Comparison of ENCODE assay signal across 21 cellular contexts in genomic region chr3:66073464-66074141, GRCh38. TPM values are rescaled to one million over a fixed set of nuclear protein-coding genes. Genes with fewer than 3 reads are reported as not detected.
"Had no signal": no experiment of that assay in that cellular context is flagged by ENCODE, and none has a peak within 500 bp of the region (broad histone marks: within the 10 kb centered on the region; RNA-seq: fewer than 3 reads in every experiment).

No MANE protein-coding gene starts in this region.

- H3K27ac Mint-ChIP-seq: activated naive CD4-positive, alpha-beta T cell treated with anti-CD3 and anti-CD28 coated beads, Interleukin-2, amount 50 U/mL, for 24 hours; stimulated activated memory B cell treated with anti-CD40 and anti-IgM and Interleukin-4, amounts not matched to agents 10 μg/mL and 1 μg/mL and 100 μg/mL, for 72 hours; T-helper 17 cell had no signal

- H3K4me3 ChIP-seq: adrenal gland, esophagus muscularis mucosa, left lung, prostate gland, sigmoid colon, thoracic aorta, upper lobe of right lung had no signal

- H3K36me3 ChIP-seq: adrenal gland, esophagus muscularis mucosa, left lung, prostate gland, sigmoid colon, thoracic aorta, upper lobe of right lung had no signal

- H3K4me1 Mint-ChIP-seq: activated naive CD4-positive, alpha-beta T cell treated with anti-CD3 and anti-CD28 coated beads, Interleukin-2, amount 50 U/mL, for 24 hours; stimulated activated memory B cell treated with anti-CD40 and anti-IgM and Interleukin-4, amounts not matched to agents 10 μg/mL and 1 μg/mL and 100 μg/mL, for 72 hours; T-helper 17 cell had no signal

- H3K36me3 Mint-ChIP-seq: stimulated activated memory B cell treated with anti-CD40 and anti-IgM and Interleukin-4, amounts not matched to agents 10 μg/mL and 1 μg/mL and 100 μg/mL, for 72 hours had no signal

- H3K27me3 ChIP-seq: adrenal gland, esophagus muscularis mucosa, left lung, sigmoid colon, upper lobe of right lung had no signal

- H3K4me1 ChIP-seq: adrenal gland, esophagus muscularis mucosa, left lung, prostate gland, upper lobe of right lung had no signal

- H3K27me3 Mint-ChIP-seq: activated naive CD4-positive, alpha-beta T cell treated with anti-CD3 and anti-CD28 coated beads, Interleukin-2, amount 50 U/mL, for 24 hours; stimulated activated memory B cell treated with anti-CD40 and anti-IgM and Interleukin-4, amounts not matched to agents 10 μg/mL and 1 μg/mL and 100 μg/mL, for 72 hours; T-helper 17 cell had no signal

- H3K27ac ChIP-seq: adrenal gland, esophagus muscularis mucosa, left lung, prostate gland, sigmoid colon, thoracic aorta, upper lobe of right lung, VCaP had no signal

- ATAC-seq: left lung; stimulated activated memory B cell treated with anti-CD40 and anti-IgM and Interleukin-4, amounts not matched to agents 10 μg/mL and 1 μg/mL and 100 μg/mL, for 72 hours; T-helper 17 cell; upper lobe of right lung had no signal

- H3K9me3 ChIP-seq: adrenal gland, prostate gland, sigmoid colon, thoracic aorta, upper lobe of right lung had no signal

- H3K4me3 Mint-ChIP-seq: activated naive CD4-positive, alpha-beta T cell treated with anti-CD3 and anti-CD28 coated beads, Interleukin-2, amount 50 U/mL, for 24 hours; stimulated activated memory B cell treated with anti-CD40 and anti-IgM and Interleukin-4, amounts not matched to agents 10 μg/mL and 1 μg/mL and 100 μg/mL, for 72 hours; T-helper 17 cell had no signal

- DNase-seq: activated CD4-positive, alpha-beta T cell treated with anti-CD3 and anti-CD28 coated beads for 1 hour; activated CD8-positive, alpha-beta memory T cell treated with anti-CD3 and anti-CD28 coated beads for 24 hours; activated CD8-positive, alpha-beta memory T cell treated with anti-CD3 and anti-CD28 coated beads, Interleukin-2, amount 50 U/mL, for 48 hours; activated effector memory CD4-positive, alpha-beta T cell treated with anti-CD3 and anti-CD28 coated beads, Interleukin-2, amount 50 U/mL, for 16 hours; activated T-cell treated with anti-CD3 and anti-CD28 coated beads, Interleukin-2, amount 50 U/mL, for 48 hours; adrenal gland; dermis blood vessel endothelial cell; effector memory CD4-positive, alpha-beta T cell; left lung; mammary epithelial cell; midbrain; sigmoid colon; stimulated activated CD4-positive, alpha-beta T cell treated with anti-CD3 and anti-CD28 coated beads, Interleukin-4, amount 100 ng/mL, for 4 hours; T-helper 17 cell; upper lobe of right lung had no signal

RNA-seq across cellular contexts. Expression of gene MAGI1, which starts 34.9 kb away (rescaled TPM):
- total RNA-seq: T-helper 17 cell had no signal
